ENCODE assay signal across 5 cellular contexts in genomic region chr3:46753127-46753526, GRCh38. TPM values are rescaled to one million over a fixed set of nuclear protein-coding genes. Genes with fewer than 3 reads are reported as not detected.
"Had no signal": no experiment of that assay in that cellular context is flagged by ENCODE, and none has a peak within 500 bp of the region (broad histone marks: within the 10 kb centered on the region; RNA-seq: fewer than 3 reads in every experiment).

No MANE protein-coding gene starts in this region.

RNA-seq across cellular contexts. Expression of gene PRSS50, which starts 35.5 kb away (rescaled TPM):
- total RNA-seq: activated T-helper 2 cell treated with anti-CD3 and anti-CD28 coated beads, Interferon-gamma antibody, Interleukin-2, Interleukin-4, amounts not matched to agents 10 μg/mL and 5 μg/mL and 100 μg/mL, durations not matched to agents 14 hours and 24 hours and 36 hours; bronchial epithelial cell; left cardiac atrium; suprapubic skin had no signal

RNA-seq across cellular contexts. Expression of gene TMIE, which starts 51.9 kb away (rescaled TPM):
- total RNA-seq: activated T-helper 2 cell treated with anti-CD3 and anti-CD28 coated beads, Interferon-gamma antibody, Interleukin-2, Interleukin-4, amounts not matched to agents 10 μg/mL and 5 μg/mL and 100 μg/mL, durations not matched to agents 14 hours and 24 hours and 36 hours; transverse colon had no signal
